8 cellular contexts compared by ENCODE assay signal in genomic region chr2:68466778-68467076, GRCh38. TPM values are rescaled to one million over a fixed set of nuclear protein-coding genes. Genes with fewer than 3 reads are reported as not detected.
DNase-seq lines count a peak whose midpoint lies in the region; ATAC-seq and TF ChIP-seq lines count a peak whose summit lies in the region.

No MANE protein-coding gene starts in this region.

- H3K9me3 Mint-ChIP-seq in CD14-positive monocyte, result no peaks in the 10 kb centered on the region
- no peaks in the 10 kb centered on the region for H3K9me3 Mint-ChIP-seq in activated T-helper 1 cell treated with anti-CD3 and anti-CD28 coated beads, Interleukin-12 subunit alpha, Interleukin-12 subunit beta, Interleukin-2, Interleukin-4 antibody, amounts not matched to agents 30 ng/mL and 10 ng/mL and 1 ng/mL, durations not matched to agents 14 hours and 24 hours and 36 hours
- H3K9me3 Mint-ChIP-seq in stimulated activated naive B cell treated with anti-CD40 and anti-IgM and Interleukin-4, amounts not matched to agents 10 μg/mL and 1 μg/mL and 100 μg/mL, for 72 hours, result no peaks in the 10 kb centered on the region

- H3K9me3 ChIP-seq in iPS DF 6.9 (ENCODE audit: control insufficient read depth, insufficient read depth, low read length), result no peaks in the 10 kb centered on the region

- peak overlapping the region; percentile 92 to 96 (median 94) for H3K27ac Mint-ChIP-seq in CD14-positive monocyte
- H3K27ac Mint-ChIP-seq in activated T-helper 1 cell treated with anti-CD3 and anti-CD28 coated beads, Interleukin-12 subunit alpha, Interleukin-12 subunit beta, Interleukin-2, Interleukin-4 antibody, amounts not matched to agents 30 ng/mL and 10 ng/mL and 1 ng/mL, durations not matched to agents 14 hours and 24 hours and 36 hours, result peak overlapping the region; percentile 91
- H3K27ac Mint-ChIP-seq in stimulated activated naive B cell treated with anti-CD40 and anti-IgM and Interleukin-4, amounts not matched to agents 10 μg/mL and 1 μg/mL and 100 μg/mL, for 72 hours, result peak overlapping the region; percentile 97

- H3K4me1 Mint-ChIP-seq in CD14-positive monocyte, result peaks cover 29% of the 10 kb centered on the region
- H3K4me1 Mint-ChIP-seq in activated T-helper 1 cell treated with anti-CD3 and anti-CD28 coated beads, Interleukin-12 subunit alpha, Interleukin-12 subunit beta, Interleukin-2, Interleukin-4 antibody, amounts not matched to agents 30 ng/mL and 10 ng/mL and 1 ng/mL, durations not matched to agents 14 hours and 24 hours and 36 hours (ENCODE audit: low read depth), result peaks cover 44% of the 10 kb centered on the region
- peaks cover 13 to 34% of the 10 kb centered on the region in 2 donors for H3K4me1 Mint-ChIP-seq in stimulated activated naive B cell treated with anti-CD40 and anti-IgM and Interleukin-4, amounts not matched to agents 10 μg/mL and 1 μg/mL and 100 μg/mL, for 72 hours

- H3K27ac ChIP-seq in iPS DF 6.9 (ENCODE audit: low read length), result no peak overlapping the region

- no peaks in the 10 kb centered on the region for H3K27me3 ChIP-seq in iPS DF 6.9 (ENCODE audit: control insufficient read depth, insufficient read depth, low read length)

- TF ChIP-seq CTCF in CD14-positive monocyte (IDR thresholded peaks at IDR 0.05), result no peak

- no peaks in the 10 kb centered on the region for H3K4me1 ChIP-seq in iPS DF 6.9 (ENCODE audit: control insufficient read depth, insufficient read depth, low read length)

- no CpG with 5 or more reads among the region's 18 CpGs for WGBS in iPS DF 6.9 (ENCODE audit: insufficient coverage, insufficient read length)

- ATAC-seq in HG02623 (IDR thresholded peaks at IDR 0.05; ENCODE audit: unreplicated experiment) (peak; percentile 24), HG03045 (IDR thresholded peaks at IDR 0.05; ENCODE audit: unreplicated experiment) (no peak)
- ATAC-seq in stimulated activated naive B cell treated with anti-CD40 and anti-IgM and Interleukin-4, amounts not matched to agents 10 μg/mL and 1 μg/mL and 100 μg/mL, for 72 hours (replicated peaks), result peak in 1 of 2 donors; percentile 53

- intact Hi-C loops in CD14-positive monocyte (cut with micrococcal nuclease), result loop anchor here (5.0 to 10.0 kb wide), 5 partner anchors 128 to 441 kb away; partner anchors contain the start of gene ARHGAP25 (in 1 of the 2)
- intact Hi-C loops in activated T-helper 1 cell treated with anti-CD3 and anti-CD28 coated beads, Interleukin-12 subunit alpha, Interleukin-12 subunit beta, Interleukin-2, Interleukin-4 antibody, amounts not matched to agents 30 ng/mL and 10 ng/mL and 1 ng/mL, durations not matched to agents 14 hours and 24 hours and 36 hours (cut with micrococcal nuclease), result loop anchor here (1.0 to 2.0 kb wide), 15 partner anchors 25 to 1826 kb away; partner anchors contain the start of genes AAK1, ARHGAP25, GFPT1 and PNO1

- DNase-seq in CD14-positive monocyte (ENCODE audit: low spot score) (no peak), iPS DF 6.9 (ENCODE audit: low read depth, low spot score) (no peak), ecto neural progenitor cell (ENCODE audit: low spot score) (no peak)
- no peak for DNase-seq in activated T-helper 1 cell treated with anti-CD3 and anti-CD28 coated beads, Interleukin-12 subunit alpha, Interleukin-12 subunit beta, Interleukin-2, Interleukin-4 antibody, amounts not matched to agents 30 ng/mL and 10 ng/mL and 1 ng/mL, durations not matched to agents 14 hours and 24 hours and 36 hours (ENCODE audit: low spot score)
- DNase-seq in stimulated activated naive B cell treated with anti-CD40 and anti-IgM and Interleukin-4, amounts not matched to agents 10 μg/mL and 1 μg/mL and 100 μg/mL, for 72 hours, result no peak
- no peak for DNase-seq in stimulated activated CD4-positive, alpha-beta T cell treated with anti-CD3 and anti-CD28 coated beads, Interleukin-2, amount 100 ng/mL, for 48 hours

- no peaks in the 10 kb centered on the region for H3K36me3 ChIP-seq in iPS DF 6.9 (ENCODE audit: control insufficient read depth, insufficient read depth, low read length)

- H3K4me3 ChIP-seq in iPS DF 6.9 (ENCODE audit: low read length), result peak overlapping the region; percentile 99

- H3K36me3 Mint-ChIP-seq in CD14-positive monocyte, result peaks cover 2 to 4% of the 10 kb centered on the region in 2 donors
- peaks cover 2% of the 10 kb centered on the region for H3K36me3 Mint-ChIP-seq in activated T-helper 1 cell treated with anti-CD3 and anti-CD28 coated beads, Interleukin-12 subunit alpha, Interleukin-12 subunit beta, Interleukin-2, Interleukin-4 antibody, amounts not matched to agents 30 ng/mL and 10 ng/mL and 1 ng/mL, durations not matched to agents 14 hours and 24 hours and 36 hours (ENCODE audit: low read depth)
- peaks cover 0 to 2% of the 10 kb centered on the region in 2 donors for H3K36me3 Mint-ChIP-seq in stimulated activated naive B cell treated with anti-CD40 and anti-IgM and Interleukin-4, amounts not matched to agents 10 μg/mL and 1 μg/mL and 100 μg/mL, for 72 hours

- peaks cover 0 to 2% (median 1%) of the 10 kb centered on the region in 3 donors for H3K27me3 Mint-ChIP-seq in CD14-positive monocyte (ENCODE audit: low read depth in 3 of 3)
- no peaks in the 10 kb centered on the region for H3K27me3 Mint-ChIP-seq in activated T-helper 1 cell treated with anti-CD3 and anti-CD28 coated beads, Interleukin-12 subunit alpha, Interleukin-12 subunit beta, Interleukin-2, Interleukin-4 antibody, amounts not matched to agents 30 ng/mL and 10 ng/mL and 1 ng/mL, durations not matched to agents 14 hours and 24 hours and 36 hours (ENCODE audit: insufficient read depth)
- H3K27me3 Mint-ChIP-seq in stimulated activated naive B cell treated with anti-CD40 and anti-IgM and Interleukin-4, amounts not matched to agents 10 μg/mL and 1 μg/mL and 100 μg/mL, for 72 hours, result no peaks in the 10 kb centered on the region

- H3K4me3 Mint-ChIP-seq in CD14-positive monocyte, result peak overlapping the region; percentile 90 to 96
- H3K4me3 Mint-ChIP-seq in activated T-helper 1 cell treated with anti-CD3 and anti-CD28 coated beads, Interleukin-12 subunit alpha, Interleukin-12 subunit beta, Interleukin-2, Interleukin-4 antibody, amounts not matched to agents 30 ng/mL and 10 ng/mL and 1 ng/mL, durations not matched to agents 14 hours and 24 hours and 36 hours, result peak overlapping the region; percentile 97
- H3K4me3 Mint-ChIP-seq in stimulated activated naive B cell treated with anti-CD40 and anti-IgM and Interleukin-4, amounts not matched to agents 10 μg/mL and 1 μg/mL and 100 μg/mL, for 72 hours, result peak overlapping the region; percentile 97 to 98

RNA-seq across cellular contexts. Expression of gene FBXO48, which starts 0.4 kb away (rescaled TPM):
- polyA plus RNA-seq in CD14-positive monocyte, result under 1 TPM; 0.08 to 0.31 TPM
- 1.3 and 1.4 TPM in 2 replicates for total RNA-seq in activated T-helper 1 cell treated with anti-CD3 and anti-CD28 coated beads, Interleukin-12 subunit alpha, Interleukin-12 subunit beta, Interleukin-2, Interleukin-4 antibody, amounts not matched to agents 30 ng/mL and 10 ng/mL and 1 ng/mL, durations not matched to agents 14 hours and 24 hours and 36 hours

RNA-seq across cellular contexts. Expression of gene APLF, which starts 0.7 kb away (rescaled TPM):
- polyA plus RNA-seq in CD14-positive monocyte, result 1 to 10 TPM; 1.2 to 1.8 TPM
- total RNA-seq in activated T-helper 1 cell treated with anti-CD3 and anti-CD28 coated beads, Interleukin-12 subunit alpha, Interleukin-12 subunit beta, Interleukin-2, Interleukin-4 antibody, amounts not matched to agents 30 ng/mL and 10 ng/mL and 1 ng/mL, durations not matched to agents 14 hours and 24 hours and 36 hours, result 2.3 and 3.0 TPM in 2 replicates
